11 cellular contexts compared by ENCODE assay signal in genomic region chr21:45306453-45306831, GRCh38. TPM values are rescaled to one million over a fixed set of nuclear protein-coding genes. Genes with fewer than 3 reads are reported as not detected.
DNase-seq lines count a peak whose midpoint lies in the region; ATAC-seq and TF ChIP-seq lines count a peak whose summit lies in the region.
"Had no signal": no experiment of that assay in that cellular context is flagged by ENCODE, and none has a peak within 500 bp of the region (broad histone marks: within the 10 kb centered on the region; RNA-seq: fewer than 3 reads in every experiment).

No MANE protein-coding gene starts in this region.

- WGBS in esophagus, 2 donors, result 74 to 88% methylated on average over 18 of the region's 18 CpGs
- 88 to 93% (median 89%) methylated on average over 14 to 18 of the region's 18 CpGs for WGBS in spleen, 5 donors
- WGBS in lower leg skin, 2 donors, result 83 to 94% methylated on average over 18 of the region's 18 CpGs

- peaks cover 35% of the 10 kb centered on the region for H3K4me1 ChIP-seq in NT2/D1 (ENCODE audit: insufficient read depth, insufficient read length)
- H3K4me1 ChIP-seq in esophagus (ENCODE audit: control insufficient read depth in 2 of 2, insufficient read depth in 2 of 2, low read length in 1 of 2), result peaks cover 0 to 18% of the 10 kb centered on the region in 2 donors
- peaks cover 46% of the 10 kb centered on the region for H3K4me1 ChIP-seq in muscle layer of colon (ENCODE audit: insufficient read depth, low read length)
- H3K4me1 ChIP-seq in spleen, result peaks cover 15 to 69% (median 42%) of the 10 kb centered on the region in 6 donors

- H3K9me3 ChIP-seq in NT2/D1 (ENCODE audit: insufficient read depth, low read length), result peaks cover 3% of the 10 kb centered on the region; the same call in 1 of the 2 replicates
- no peaks in the 10 kb centered on the region for H3K9me3 ChIP-seq in esophagus (ENCODE audit: control insufficient read depth in 2 of 2, insufficient read depth in 1 of 2, low read depth in 1 of 2, low read length in 1 of 2)
- H3K9me3 ChIP-seq in muscle layer of colon (ENCODE audit: low read length), result no peaks in the 10 kb centered on the region
- H3K9me3 ChIP-seq in spleen, result no peaks in the 10 kb centered on the region
- H3K9me3 ChIP-seq: right lobe of liver had no signal

- H3K4me1 Mint-ChIP-seq in activated T-helper 1 cell treated with anti-CD3 and anti-CD28 coated beads, Interleukin-12 subunit alpha, Interleukin-12 subunit beta, Interleukin-2, Interleukin-4 antibody, amounts not matched to agents 30 ng/mL and 10 ng/mL and 1 ng/mL, durations not matched to agents 14 hours and 24 hours and 36 hours (ENCODE audit: low read depth), result peaks cover 7% of the 10 kb centered on the region
- H3K4me1 Mint-ChIP-seq: B cell had no signal

- DNase-seq in NT2/D1 (ENCODE audit: low read depth, low spot score) (no peak), spleen (peak; percentile 58), lower leg skin (ENCODE audit: low spot score in 2 of 2) (no peak), hypothalamus (lab: John Stamatoyannopoulos, UW) (no peak)
- no peak for DNase-seq in activated T-helper 1 cell treated with anti-CD3 and anti-CD28 coated beads, Interleukin-12 subunit alpha, Interleukin-12 subunit beta, Interleukin-2, Interleukin-4 antibody, amounts not matched to agents 30 ng/mL and 10 ng/mL and 1 ng/mL, durations not matched to agents 14 hours and 24 hours and 36 hours (ENCODE audit: low spot score)
- DNase-seq: activated CD4-positive, alpha-beta T cell treated with anti-CD3 and anti-CD28 coated beads, Interleukin-2, amount 10 ng/mL, durations not matched to agents 7 days and 5 days had no signal

- H3K36me3 Mint-ChIP-seq in activated T-helper 1 cell treated with anti-CD3 and anti-CD28 coated beads, Interleukin-12 subunit alpha, Interleukin-12 subunit beta, Interleukin-2, Interleukin-4 antibody, amounts not matched to agents 30 ng/mL and 10 ng/mL and 1 ng/mL, durations not matched to agents 14 hours and 24 hours and 36 hours (ENCODE audit: low read depth), result no peaks in the 10 kb centered on the region

- H3K27ac ChIP-seq in esophagus (ENCODE audit: low read depth in 2 of 2, low read length in 1 of 2) (peak overlapping the region; percentile 59 to 61), muscle layer of colon (ENCODE audit: low read depth, low read length) (peak overlapping the region; percentile 67), spleen (peak overlapping the region in 7 of 8 donors; percentile 24 to 83 (median 77))
- H3K27ac ChIP-seq: right lobe of liver had no signal

- H3K9me3 Mint-ChIP-seq in activated T-helper 1 cell treated with anti-CD3 and anti-CD28 coated beads, Interleukin-12 subunit alpha, Interleukin-12 subunit beta, Interleukin-2, Interleukin-4 antibody, amounts not matched to agents 30 ng/mL and 10 ng/mL and 1 ng/mL, durations not matched to agents 14 hours and 24 hours and 36 hours, result no peaks in the 10 kb centered on the region
- H3K9me3 Mint-ChIP-seq: activated CD4-positive, alpha-beta T cell treated with anti-CD3 and anti-CD28 coated beads, Interleukin-2, amount 10 ng/mL, durations not matched to agents 7 days and 5 days had no signal

- TF ChIP-seq POLR2A in spleen (IDR thresholded peaks at IDR 0.05) (no peak), lower leg skin (IDR thresholded peaks at IDR 0.05) (no peak)

- no peaks in the 10 kb centered on the region for H3K27me3 Mint-ChIP-seq in activated T-helper 1 cell treated with anti-CD3 and anti-CD28 coated beads, Interleukin-12 subunit alpha, Interleukin-12 subunit beta, Interleukin-2, Interleukin-4 antibody, amounts not matched to agents 30 ng/mL and 10 ng/mL and 1 ng/mL, durations not matched to agents 14 hours and 24 hours and 36 hours (ENCODE audit: insufficient read depth)
- H3K27me3 Mint-ChIP-seq: activated CD4-positive, alpha-beta T cell treated with anti-CD3 and anti-CD28 coated beads, Interleukin-2, amount 10 ng/mL, durations not matched to agents 7 days and 5 days had no signal

- no peak overlapping the region for H3K4me3 Mint-ChIP-seq in activated T-helper 1 cell treated with anti-CD3 and anti-CD28 coated beads, Interleukin-12 subunit alpha, Interleukin-12 subunit beta, Interleukin-2, Interleukin-4 antibody, amounts not matched to agents 30 ng/mL and 10 ng/mL and 1 ng/mL, durations not matched to agents 14 hours and 24 hours and 36 hours
- H3K4me3 Mint-ChIP-seq: activated CD4-positive, alpha-beta T cell treated with anti-CD3 and anti-CD28 coated beads, Interleukin-2, amount 10 ng/mL, durations not matched to agents 7 days and 5 days; B cell had no signal

- peak in 1 of 11 experiments; percentile 2 for TF ChIP-seq CTCF in spleen (IDR thresholded peaks at IDR 0.05 in 8 of 11, conservative IDR thresholded peaks at IDR 0.05 in 3 of 11)
- no peak for TF ChIP-seq CTCF in lower leg skin (IDR thresholded peaks at IDR 0.05)

- intact Hi-C loops in spleen (cut with DNase I; ENCODE audit: low total_unique reads), result no loop called here
- intact Hi-C loops in activated T-helper 1 cell treated with anti-CD3 and anti-CD28 coated beads, Interleukin-12 subunit alpha, Interleukin-12 subunit beta, Interleukin-2, Interleukin-4 antibody, amounts not matched to agents 30 ng/mL and 10 ng/mL and 1 ng/mL, durations not matched to agents 14 hours and 24 hours and 36 hours (cut with micrococcal nuclease), result loop anchor here (5.0 kb wide), 1 partner anchor 164 kb away; no protein-coding TSS in a partner anchor
- intact Hi-C loops in lower leg skin (cut with DNase I; ENCODE audit: low total_unique reads), result no loop called here

- peak overlapping the region; percentile 37 for H3K9ac ChIP-seq in NT2/D1 (ENCODE audit: insufficient read length, low read depth)
- H3K9ac ChIP-seq in muscle layer of colon (ENCODE audit: low read length), result peak overlapping the region; percentile 50

- H3K4me3 ChIP-seq in NT2/D1 (ENCODE audit: insufficient read length, low read depth) (no peak overlapping the region), esophagus (ENCODE audit: low read depth in 1 of 2, low read length in 2 of 2) (no peak overlapping the region), muscle layer of colon (ENCODE audit: low read depth in 1 of 2, low read length in 2 of 2) (peak overlapping the region in 1 of 2 donors; percentile 24), spleen (no peak overlapping the region), lower leg skin (ENCODE audit: low read depth, poor library complexity, severe bottlenecking) (no peak overlapping the region)
- H3K4me3 ChIP-seq: right lobe of liver had no signal

- no peak for ATAC-seq in GM21576 (IDR thresholded peaks at IDR 0.05; ENCODE audit: unreplicated experiment)

- H3K27me3 ChIP-seq in NT2/D1 (ENCODE audit: insufficient read depth, insufficient read length) (no peaks in the 10 kb centered on the region), esophagus (ENCODE audit: control insufficient read depth in 1 of 2, insufficient read depth in 2 of 2, low read length in 2 of 2) (no peaks in the 10 kb centered on the region), muscle layer of colon (ENCODE audit: control insufficient read depth in 1 of 2, insufficient read depth in 2 of 2, low read length in 2 of 2) (no peaks in the 10 kb centered on the region), spleen (replicated peaks in 1 of 7) (peaks cover 0 to 22% (median 0%) of the 10 kb centered on the region in 7 donors)
- H3K27me3 ChIP-seq: right lobe of liver had no signal

- H3K36me3 ChIP-seq in NT2/D1 (ENCODE audit: insufficient read depth, insufficient read length, low read length) (peaks cover 13% of the 10 kb centered on the region), esophagus (ENCODE audit: control insufficient read depth in 2 of 2, insufficient read depth in 2 of 2, low read length in 1 of 2) (no peaks in the 10 kb centered on the region), muscle layer of colon (ENCODE audit: insufficient read depth, low read length) (no peaks in the 10 kb centered on the region), spleen (no peaks in the 10 kb centered on the region)
- H3K36me3 ChIP-seq: right lobe of liver had no signal

- H3K27ac Mint-ChIP-seq in activated T-helper 1 cell treated with anti-CD3 and anti-CD28 coated beads, Interleukin-12 subunit alpha, Interleukin-12 subunit beta, Interleukin-2, Interleukin-4 antibody, amounts not matched to agents 30 ng/mL and 10 ng/mL and 1 ng/mL, durations not matched to agents 14 hours and 24 hours and 36 hours, result no peak overlapping the region
- H3K27ac Mint-ChIP-seq: activated CD4-positive, alpha-beta T cell treated with anti-CD3 and anti-CD28 coated beads, Interleukin-2, amount 10 ng/mL, durations not matched to agents 7 days and 5 days; B cell had no signal

RNA-seq across cellular contexts. Expression of gene POFUT2, which starts 18.7 kb away (rescaled TPM):
- polyA plus RNA-seq in esophagus (10 to 100 TPM in 1 of 2 donors, 1 to 10 TPM in 1; 6.4 to 13.3 TPM), spleen (10 to 100 TPM; 10.5 to 23.2 (median 19.3) TPM)
- total RNA-seq in spleen (10 to 100 TPM; 24.1 to 37.0 (median 28.8) TPM), lower leg skin (10 to 100 TPM; 15.0 to 22.1 (median 18.9) TPM)
- 14.3 and 17.6 TPM in 2 replicates for total RNA-seq in activated T-helper 1 cell treated with anti-CD3 and anti-CD28 coated beads, Interleukin-12 subunit alpha, Interleukin-12 subunit beta, Interleukin-2, Interleukin-4 antibody, amounts not matched to agents 30 ng/mL and 10 ng/mL and 1 ng/mL, durations not matched to agents 14 hours and 24 hours and 36 hours
